ENCODE assay signal across 9 cellular contexts in the genomic region with DNA sequence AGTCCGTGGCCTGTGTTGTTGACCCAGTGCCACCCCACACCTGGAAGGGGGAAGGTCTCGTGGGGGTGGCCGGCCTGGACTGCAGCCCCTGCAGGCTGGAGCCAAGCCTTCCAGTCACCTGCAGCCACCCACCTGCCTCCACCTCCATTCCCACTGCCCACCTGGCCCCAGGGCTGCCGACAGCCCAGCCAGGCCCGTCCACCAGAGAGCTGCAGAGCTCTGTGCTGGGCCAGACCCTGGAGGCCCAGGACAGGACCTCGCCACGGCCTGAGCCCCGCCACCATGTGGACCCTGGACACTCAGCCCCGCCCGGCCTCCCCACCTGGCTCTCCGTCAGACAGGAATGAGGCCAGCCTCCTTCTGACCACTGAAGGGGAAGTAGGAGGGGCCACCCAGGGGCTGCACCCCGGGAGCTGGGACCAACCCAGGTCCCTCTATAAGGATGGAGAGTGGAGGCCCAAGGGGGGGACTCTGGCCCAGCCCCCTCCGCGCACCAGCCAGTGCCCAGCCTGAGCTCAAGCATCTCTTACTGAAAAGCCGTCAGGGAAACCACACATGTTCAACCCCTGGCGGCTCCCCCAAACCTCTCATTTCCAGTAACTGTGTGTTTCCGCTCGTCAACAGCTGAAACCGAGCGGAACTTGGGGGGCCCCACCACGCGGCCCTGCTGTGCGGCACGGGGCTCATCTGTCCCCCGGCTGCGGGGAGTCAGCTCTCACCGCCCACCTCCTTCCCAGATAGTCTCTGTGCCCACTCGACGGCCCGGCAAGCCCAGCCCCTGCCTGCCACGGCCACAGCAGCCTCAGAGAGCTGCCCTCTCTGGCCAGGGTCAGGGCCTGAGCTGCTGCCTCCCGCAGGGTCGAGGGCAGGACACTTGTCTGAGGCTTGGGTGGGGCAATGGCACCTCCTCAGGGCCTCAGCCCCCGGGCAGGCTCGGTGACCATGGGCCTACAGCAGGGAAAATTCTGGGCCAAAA. TPM values are rescaled to one million over a fixed set of nuclear protein-coding genes. Genes with fewer than 3 reads are reported as not detected.
DNase-seq lines count a peak whose midpoint lies in the region; ATAC-seq and TF ChIP-seq lines count a peak whose summit lies in the region.
"Had no signal": no experiment of that assay in that cellular context is flagged by ENCODE, and none has a peak within 500 bp of the region (broad histone marks: within the 10 kb centered on the region; RNA-seq: fewer than 3 reads in every experiment).

No MANE protein-coding gene starts in this region.

- TF ChIP-seq RAD21 in IMR-90 (IDR thresholded peaks at IDR 0.05; ENCODE audit: low read length) = no peak

- no peak overlapping the region for H2AFZ ChIP-seq in IMR-90 (replicated peaks; ENCODE audit: low read length, poor library complexity)

- H2AK5ac ChIP-seq in IMR-90 (ENCODE audit: low read depth, low read length) = no peak overlapping the region
- H2AK5ac ChIP-seq in mesendoderm (ENCODE audit: low read length) = no peak overlapping the region

- BruUV-seq in IMR-90 (replicated peaks; lab: Mats Ljungman, UMichigan) = no TSS peak

- H3K9me3 ChIP-seq in IMR-90 (ENCODE audit: control insufficient read depth, insufficient read depth, low read length) (no peaks in the 10 kb centered on the region), body of pancreas (no peaks in the 10 kb centered on the region)
- H3K9me3 ChIP-seq: prostate gland had no signal

- intact Hi-C loops in IMR-90 (cut with micrococcal nuclease) = no loop called here
- intact Hi-C loops in left colon (cut with DNase I, micrococcal nuclease) = no loop called here
- intact Hi-C loops in body of pancreas (cut with DNase I) = no loop called here

- TF ChIP-seq CTCF in IMR-90 (conservative IDR thresholded peaks at IDR 0.05; ENCODE audit: low read depth, low read length) (no peak), body of pancreas (IDR thresholded peaks at IDR 0.05) (no peak)

- no peak overlapping the region for H2BK20ac ChIP-seq in IMR-90 (ENCODE audit: low read depth, low read length)

- TF ChIP-seq POLR2A in IMR-90 (IDR thresholded peaks at IDR 0.05; ENCODE audit: low read depth, low read length) = no peak
- no peak for TF ChIP-seq POLR2A in body of pancreas (IDR thresholded peaks at IDR 0.05)

- H3K4ac ChIP-seq in IMR-90 (ENCODE audit: low read depth, low read length) (no peak overlapping the region), mesendoderm (ENCODE audit: low read depth, low read length) (no peak overlapping the region)

- H3K23ac ChIP-seq in IMR-90 (ENCODE audit: low read depth, low read length) (no peak overlapping the region), mesendoderm (ENCODE audit: low read length) (no peak overlapping the region)

- peaks cover 21% of the 10 kb centered on the region; the same call in 1 of the 2 replicates for H3K36me3 ChIP-seq in IMR-90 (ENCODE audit: control insufficient read depth, insufficient read depth, low read length)
- no peaks in the 10 kb centered on the region for H3K36me3 ChIP-seq in mesendoderm (ENCODE audit: control insufficient read depth, insufficient read depth, low read length)
- peaks cover 0 to 2% of the 10 kb centered on the region in 2 donors for H3K36me3 ChIP-seq in body of pancreas (replicated peaks in 1 of 2; ENCODE audit: insufficient read depth in 1 of 2, low read depth in 2 of 2)
- H3K36me3 ChIP-seq: prostate gland had no signal

- CTCF ChIA-PET in IMR-90 (lab: Yijun Ruan, JAX) = no interaction called here

- no peak overlapping the region for H4K5ac ChIP-seq in IMR-90 (ENCODE audit: low read depth, low read length)
- no peak overlapping the region for H4K5ac ChIP-seq in mesendoderm (ENCODE audit: low read length)

- peaks cover 5% of the 10 kb centered on the region for H3K79me2 ChIP-seq in mesendoderm (ENCODE audit: control insufficient read depth, insufficient read depth, low read length)

- no peak overlapping the region for H3K14ac ChIP-seq in IMR-90 (replicated peaks; ENCODE audit: low read depth, low read length)

- DNase-seq in IMR-90 (no peak), activated T-cell treated with anti-CD3 and anti-CD28 coated beads for 24 hours (ENCODE audit: low read depth) (peak; percentile 65), left colon (peak; percentile 47 to 67), G401 (ENCODE audit: low spot score) (no peak), mesendoderm (no peak), body of pancreas (no peak)
- peak; percentile 62 to 66 for DNase-seq in stimulated activated CD8-positive, alpha-beta memory T cell treated with anti-CD3 and anti-CD28 coated beads, Interleukin-7, amount 100 ng/mL, for 4 hours (ENCODE audit: low read depth in 2 of 2)

- peaks cover 67% of the 10 kb centered on the region for H4K20me1 ChIP-seq in IMR-90 (ENCODE audit: insufficient read depth, low read length)

- H2BK15ac ChIP-seq in IMR-90 (ENCODE audit: low read depth, low read length) = no peak overlapping the region
- no peak overlapping the region for H2BK15ac ChIP-seq in mesendoderm (replicated peaks; ENCODE audit: low read depth)

- H3K56ac ChIP-seq in IMR-90 (ENCODE audit: extremely low read depth, insufficient read depth, low read length) = no peak overlapping the region
- no peak overlapping the region for H3K56ac ChIP-seq in mesendoderm (ENCODE audit: low read length)

- H3K4me3 ChIP-seq in IMR-90 (ENCODE audit: insufficient read depth, low read depth, low read length) (no peak overlapping the region), mesendoderm (ENCODE audit: low read length) (no peak overlapping the region), body of pancreas (no peak overlapping the region)
- H3K4me3 ChIP-seq: prostate gland had no signal

- H3K27me3 ChIP-seq in IMR-90 (ENCODE audit: control insufficient read depth, insufficient read depth, low read length) = no peaks in the 10 kb centered on the region
- no peaks in the 10 kb centered on the region for H3K27me3 ChIP-seq in mesendoderm (ENCODE audit: insufficient read depth, low read length, poor library complexity)
- H3K27me3 ChIP-seq in body of pancreas = no peaks in the 10 kb centered on the region

- no peak overlapping the region for H3K27ac ChIP-seq in IMR-90 (ENCODE audit: insufficient read depth, low read length)
- no peak overlapping the region for H3K27ac ChIP-seq in mesendoderm (ENCODE audit: low read depth, low read length)
- peak overlapping the region in 1 of 4 donors; percentile 46 for H3K27ac ChIP-seq in body of pancreas
- H3K27ac ChIP-seq: prostate gland had no signal

- no peak overlapping the region for H4K91ac ChIP-seq in IMR-90 (ENCODE audit: insufficient read depth, low read depth, low read length)

- no peak overlapping the region for H2BK120ac ChIP-seq in IMR-90 (ENCODE audit: low read depth, low read length)
- H2BK120ac ChIP-seq in mesendoderm (ENCODE audit: low read depth, low read length) = no peak overlapping the region

- H3K9ac ChIP-seq in IMR-90 (ENCODE audit: low read depth, low read length) = no peak overlapping the region
- H3K9ac ChIP-seq in mesendoderm (ENCODE audit: low read length) = no peak overlapping the region

- in situ Hi-C loops in IMR-90 (cut with MboI; ENCODE audit: low sequenced_read_pairs) = no loop called here
- in situ Hi-C loops in G401 (cut with HindIII; ENCODE audit: low sequenced_read_pairs) = no loop called here

- ATAC-seq in IMR-90 (ENCODE audit: low read depth) = no peak
- peak; percentile 33 for ATAC-seq in left colon
- no peak for ATAC-seq in HG02571 (IDR thresholded peaks at IDR 0.05; ENCODE audit: unreplicated experiment)
- ATAC-seq in body of pancreas = no peak

- no peaks in the 10 kb centered on the region for H3K9me1 ChIP-seq in IMR-90 (ENCODE audit: insufficient read depth, low read length)

- 0 out of 2 replicates have a peak, but pooled peaks cover 1% of the 10 kb centered on the region for H3K4me1 ChIP-seq in IMR-90 (ENCODE audit: control insufficient read depth, insufficient read depth, low read length)
- H3K4me1 ChIP-seq in mesendoderm (ENCODE audit: control insufficient read depth, low read depth, low read length) = no peaks in the 10 kb centered on the region
- peaks cover 66% of the 10 kb centered on the region for H3K4me1 ChIP-seq in body of pancreas
- H3K4me1 ChIP-seq: prostate gland had no signal

- WGBS in IMR-90 (ENCODE audit: extremely low coverage in 2 of 2, insufficient read length in 1 of 2), 2 experiments = 74% methylated on average over 18 of the region's 35 CpGs; no CpG with 5 or more reads in 1 of the 2 experiments
- no CpG with 5 or more reads among the region's 35 CpGs for WGBS in mesendoderm (ENCODE audit: extremely low coverage, insufficient coverage, low lambda C conversion rate)
- 57 to 87% methylated on average over 22 to 25 of the region's 35 CpGs for WGBS in body of pancreas, 2 donors

- H3K79me1 ChIP-seq in IMR-90 (ENCODE audit: low read depth in 1 of 2, low read length in 2 of 2) (peaks cover 5 to 60% of the 10 kb centered on the region in 2 experiments; a peak in 3 of 4 replicates), mesendoderm (ENCODE audit: low read length) (peaks cover 5% of the 10 kb centered on the region)

- POLR2A ChIA-PET in IMR-90 (lab: Charles Lee; ENCODE audit: unreplicated experiment) = no interaction called here

- H4K8ac ChIP-seq in IMR-90 (ENCODE audit: low read depth in 2 of 2, low read length in 2 of 2) (no peak overlapping the region), mesendoderm (ENCODE audit: low read depth, low read length) (no peak overlapping the region)

- H3K18ac ChIP-seq in IMR-90 (ENCODE audit: low read depth, low read length) (no peak overlapping the region), mesendoderm (ENCODE audit: low read length) (no peak overlapping the region)

- no peak overlapping the region for H3K4me2 ChIP-seq in IMR-90 (ENCODE audit: low read depth, low read length)
- H3K4me2 ChIP-seq in mesendoderm (ENCODE audit: low read length) = no peak overlapping the region

- H2BK5ac ChIP-seq in IMR-90 (ENCODE audit: low read depth, low read length, poor library complexity, severe bottlenecking) (no peak overlapping the region), mesendoderm (ENCODE audit: low read length) (no peak overlapping the region)

- dilution Hi-C loops in IMR-90 (cut with HindIII; ENCODE audit: low sequenced_read_pairs, unreplicated experiment) = no loop called here

- peak overlapping the region; percentile 28 for H2AK9ac ChIP-seq in IMR-90 (replicated peaks; ENCODE audit: low read depth, low read length, poor library complexity)

RNA-seq across cellular contexts. Expression of gene NOTCH1, which starts 12.8 kb away (rescaled TPM):
- total RNA-seq in IMR-90 (2012; rRNA removed) = 1.8 and 2.5 TPM in 2 replicates
- polyA plus RNA-seq in IMR-90 (2012; rRNA removed) = 6.0 and 6.9 TPM in 2 replicates
- polyA plus RNA-seq in IMR-90 (2012; cell fraction: cytosol; rRNA removed) = 4.0 and 8.0 TPM in 2 replicates
- polyA plus RNA-seq in IMR-90 (2012; cell fraction: nucleus; rRNA removed; ENCODE audit: low replicate concordance) = 19.2 and 42.7 TPM in 2 replicates
- total RNA-seq in left colon = 10 to 100 TPM; 49.5 to 72.2 TPM
- total RNA-seq in G401 (2014; rRNA removed; shearing (Covaris generic)) = 10.9 and 13.8 TPM in 2 replicates
- polyA plus RNA-seq in mesendoderm (2013, experiment 1 of 2) = 14.3 TPM
- 14.2 TPM for polyA plus RNA-seq in mesendoderm (2013, experiment 2 of 2)
- total RNA-seq in body of pancreas = 10 to 100 TPM; 29.6 to 65.3 TPM

RNA-seq across cellular contexts. Expression of gene SEC16A, which starts 50.2 kb away (rescaled TPM):
- 12.2 and 12.8 TPM in 2 replicates for total RNA-seq in IMR-90 (2012; rRNA removed)
- 42.2 and 48.1 TPM in 2 replicates for polyA plus RNA-seq in IMR-90 (2012; rRNA removed)
- 26.9 and 29.1 TPM in 2 replicates for polyA plus RNA-seq in IMR-90 (2012; cell fraction: cytosol; rRNA removed)
- polyA plus RNA-seq in IMR-90 (2012; cell fraction: nucleus; rRNA removed; ENCODE audit: low replicate concordance) = 106 and 130 TPM in 2 replicates
- total RNA-seq in left colon = 10 to 100 TPM; 64.2 to 82.4 TPM
- total RNA-seq in G401 (2014; rRNA removed; shearing (Covaris generic)) = 4.1 and 7.2 TPM in 2 replicates
- 23.8 TPM for polyA plus RNA-seq in mesendoderm (2013, experiment 1 of 2)
- 22.3 TPM for polyA plus RNA-seq in mesendoderm (2013, experiment 2 of 2)
- total RNA-seq in body of pancreas = 10 to 100 TPM; 35.3 to 75.8 TPM

Comparison
In these comparisons a context has a peak if more than half of its experiments do, and no peak if none do; other contexts are left out.
1. DNase-seq: peak in activated T-cell treated with anti-CD3 and anti-CD28 coated beads for 24 hours (single experiment), left colon (2 of 2) and stimulated activated CD8-positive, alpha-beta memory T cell treated with anti-CD3 and anti-CD28 coated beads, Interleukin-7, amount 100 ng/mL, for 4 hours (2 of 2); none in IMR-90 (single experiment), G401 (single experiment), mesendoderm (single experiment) and body of pancreas (0 of 4).